Comparison of ENCODE assay signal across 28 cellular contexts in the genomic region with DNA sequence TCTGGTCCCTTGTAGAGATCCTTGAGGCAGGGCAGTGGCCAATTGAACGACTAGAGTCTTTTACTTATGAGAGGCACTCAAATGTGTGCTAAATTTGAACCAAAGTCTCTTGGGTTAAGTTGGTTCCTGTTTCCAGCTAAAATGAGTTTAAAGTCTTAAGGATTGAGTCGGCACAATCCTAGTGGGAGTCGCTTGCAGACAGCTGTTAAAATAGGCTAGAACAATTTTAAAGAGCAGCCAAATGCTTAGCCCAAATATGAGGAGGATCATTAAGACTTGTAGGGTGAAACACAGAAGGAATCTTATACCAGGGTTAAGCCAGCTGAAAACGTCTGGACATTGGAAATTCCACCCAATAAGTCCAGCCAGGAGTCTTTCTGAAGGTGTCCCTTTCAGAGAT.
"Had no signal": no experiment of that assay in that cellular context is flagged by ENCODE, and none has a peak within 500 bp of the region (broad histone marks: within the 10 kb centered on the region; RNA-seq: fewer than 3 reads in every experiment).

No MANE protein-coding gene starts in this region.

- H3K27me3 Mint-ChIP-seq: stimulated activated memory B cell treated with anti-CD40 and anti-IgM and Interleukin-4, amounts not matched to agents 10 μg/mL and 1 μg/mL and 100 μg/mL, for 72 hours; stimulated activated naive B cell treated with anti-CD40 and anti-IgM and Interleukin-4, amounts not matched to agents 10 μg/mL and 1 μg/mL and 100 μg/mL, for 72 hours; stimulated activated naive CD8-positive, alpha-beta T cell treated with anti-CD3 and anti-CD28 coated beads, Interleukin-15, amount 100 ng/mL, for 72 hours; stimulated activated naive CD8-positive, alpha-beta T cell treated with anti-CD3 and anti-CD28 coated beads, Interleukin-15, Interleukin-2, amounts not matched to agents 100 ng/mL and 50 ng/mL, for 24 hours; type B pancreatic cell had no signal

- H3K4me3 Mint-ChIP-seq: stimulated activated effector memory CD8-positive, alpha-beta T cell treated with anti-CD3 and anti-CD28 coated beads, Interleukin-12 subunit alpha, Interleukin-12 subunit beta, amount 100 ng/mL, for 72 hours; stimulated activated memory B cell treated with anti-CD40 and anti-IgM and Interleukin-4, amounts not matched to agents 10 μg/mL and 1 μg/mL and 100 μg/mL, for 72 hours; stimulated activated naive B cell treated with anti-CD40 and anti-IgM and Interleukin-4, amounts not matched to agents 10 μg/mL and 1 μg/mL and 100 μg/mL, for 72 hours; stimulated activated naive CD8-positive, alpha-beta T cell treated with anti-CD3 and anti-CD28 coated beads, Interleukin-15, amount 100 ng/mL, for 72 hours; stimulated activated naive CD8-positive, alpha-beta T cell treated with anti-CD3 and anti-CD28 coated beads, Interleukin-15, Interleukin-2, amounts not matched to agents 100 ng/mL and 50 ng/mL, for 24 hours; type B pancreatic cell had no signal

- H3K27me3 ChIP-seq: stomach, suprapubic skin, testis, thyroid gland, tibial artery, tibial nerve, transverse colon, upper lobe of left lung, upper lobe of right lung, uterus, vagina had no signal

- H3K36me3 Mint-ChIP-seq: stimulated activated effector memory CD8-positive, alpha-beta T cell treated with anti-CD3 and anti-CD28 coated beads, Interleukin-12 subunit alpha, Interleukin-12 subunit beta, amount 100 ng/mL, for 72 hours; type B pancreatic cell had no signal

- H3K4me1 Mint-ChIP-seq: stimulated activated effector memory CD8-positive, alpha-beta T cell treated with anti-CD3 and anti-CD28 coated beads, Interleukin-12 subunit alpha, Interleukin-12 subunit beta, amount 100 ng/mL, for 72 hours; stimulated activated memory B cell treated with anti-CD40 and anti-IgM and Interleukin-4, amounts not matched to agents 10 μg/mL and 1 μg/mL and 100 μg/mL, for 72 hours; stimulated activated naive B cell treated with anti-CD40 and anti-IgM and Interleukin-4, amounts not matched to agents 10 μg/mL and 1 μg/mL and 100 μg/mL, for 72 hours; stimulated activated naive CD8-positive, alpha-beta T cell treated with anti-CD3 and anti-CD28 coated beads, Interleukin-15, amount 100 ng/mL, for 72 hours had no signal

- ATAC-seq: stimulated activated effector memory CD8-positive, alpha-beta T cell treated with anti-CD3 and anti-CD28 coated beads, Interleukin-12 subunit alpha, Interleukin-12 subunit beta, amount 100 ng/mL, for 72 hours; stimulated activated memory B cell treated with anti-CD40 and anti-IgM and Interleukin-4, amounts not matched to agents 10 μg/mL and 1 μg/mL and 100 μg/mL, for 72 hours; stimulated activated naive B cell treated with anti-CD40 and anti-IgM and Interleukin-4, amounts not matched to agents 10 μg/mL and 1 μg/mL and 100 μg/mL, for 72 hours; stimulated activated naive CD8-positive, alpha-beta T cell treated with anti-CD3 and anti-CD28 coated beads, Interleukin-15, amount 100 ng/mL, for 72 hours; stimulated activated naive CD8-positive, alpha-beta T cell treated with anti-CD3 and anti-CD28 coated beads, Interleukin-15, Interleukin-2, amounts not matched to agents 100 U/mL and 50 U/mL, for 24 hours; upper lobe of right lung had no signal

- H3K4me1 ChIP-seq: stomach, suprapubic skin, testis, thyroid gland, tibial artery, tibial nerve, transverse colon, upper lobe of left lung, upper lobe of right lung, uterus, vagina had no signal

- H3K36me3 ChIP-seq: stomach, suprapubic skin, thoracic aorta, thyroid gland, tibial artery, tibial nerve, transverse colon, upper lobe of left lung, upper lobe of right lung, uterus, vagina had no signal

- H3K27ac Mint-ChIP-seq: stimulated activated effector memory CD8-positive, alpha-beta T cell treated with anti-CD3 and anti-CD28 coated beads, Interleukin-12 subunit alpha, Interleukin-12 subunit beta, amount 100 ng/mL, for 72 hours; stimulated activated memory B cell treated with anti-CD40 and anti-IgM and Interleukin-4, amounts not matched to agents 10 μg/mL and 1 μg/mL and 100 μg/mL, for 72 hours; stimulated activated naive B cell treated with anti-CD40 and anti-IgM and Interleukin-4, amounts not matched to agents 10 μg/mL and 1 μg/mL and 100 μg/mL, for 72 hours; stimulated activated naive CD8-positive, alpha-beta T cell treated with anti-CD3 and anti-CD28 coated beads, Interleukin-15, Interleukin-2, amounts not matched to agents 100 ng/mL and 50 ng/mL, for 24 hours; type B pancreatic cell had no signal

- H3K4me3 ChIP-seq: stomach, suprapubic skin, testis, thoracic aorta, thyroid gland, tibial artery, tibial nerve, transverse colon, upper lobe of left lung, upper lobe of right lung, uterus, vagina had no signal

- H3K27ac ChIP-seq: stomach, suprapubic skin, testis, thoracic aorta, thyroid gland, tibial artery, tibial nerve, transverse colon, upper lobe of left lung, upper lobe of right lung, uterus, vagina had no signal

- DNase-seq: stimulated activated CD4-positive, alpha-beta T cell treated with anti-CD3 and anti-CD28 coated beads, Interleukin-2, amount 100 ng/mL, for 48 hours; stimulated activated CD4-positive, alpha-beta T cell treated with anti-CD3 and anti-CD28 coated beads, Interleukin-4, amount 100 ng/mL, for 1 hour; stimulated activated CD4-positive, alpha-beta T cell treated with anti-CD3 and anti-CD28 coated beads, Interleukin-4, amount 100 ng/mL, for 24 hours; stimulated activated CD4-positive, alpha-beta T cell treated with anti-CD3 and anti-CD28 coated beads, Interleukin-4, amount 100 ng/mL, for 4 hours; stimulated activated CD8-positive, alpha-beta memory T cell treated with anti-CD3 and anti-CD28 coated beads, Interleukin-4, amount 100 ng/mL, for 48 hours; stimulated activated naive B cell treated with anti-CD40 and anti-IgM and Interleukin-4, amounts not matched to agents 10 μg/mL and 1 μg/mL and 100 μg/mL, for 72 hours; stimulated activated naive CD4-positive, alpha-beta T cell; stimulated activated naive CD4-positive, alpha-beta T cell treated with Interleukin-2 at 50 U/mL for 16 hours; stimulated activated naive CD8-positive, alpha-beta T cell treated with anti-CD3 and anti-CD28 coated beads, Interleukin-15, amount 100 ng/mL, for 72 hours; stimulated activated naive CD8-positive, alpha-beta T cell treated with anti-CD3 and anti-CD28 coated beads, Interleukin-15, Interleukin-2, amounts not matched to agents 100 U/mL and 50 U/mL, for 24 hours; stomach; substantia nigra; testis; thyroid gland; tibial artery; transverse colon; trophoblast cell; upper lobe of left lung; upper lobe of right lung; uterus had no signal

- H3K9me3 Mint-ChIP-seq: type B pancreatic cell had no signal

- H3K9me3 ChIP-seq: suprapubic skin, testis, thoracic aorta, thyroid gland, tibial artery, upper lobe of right lung, uterus, vagina had no signal
